ENCODE assay signal across 16 cellular contexts in the genomic region with DNA sequence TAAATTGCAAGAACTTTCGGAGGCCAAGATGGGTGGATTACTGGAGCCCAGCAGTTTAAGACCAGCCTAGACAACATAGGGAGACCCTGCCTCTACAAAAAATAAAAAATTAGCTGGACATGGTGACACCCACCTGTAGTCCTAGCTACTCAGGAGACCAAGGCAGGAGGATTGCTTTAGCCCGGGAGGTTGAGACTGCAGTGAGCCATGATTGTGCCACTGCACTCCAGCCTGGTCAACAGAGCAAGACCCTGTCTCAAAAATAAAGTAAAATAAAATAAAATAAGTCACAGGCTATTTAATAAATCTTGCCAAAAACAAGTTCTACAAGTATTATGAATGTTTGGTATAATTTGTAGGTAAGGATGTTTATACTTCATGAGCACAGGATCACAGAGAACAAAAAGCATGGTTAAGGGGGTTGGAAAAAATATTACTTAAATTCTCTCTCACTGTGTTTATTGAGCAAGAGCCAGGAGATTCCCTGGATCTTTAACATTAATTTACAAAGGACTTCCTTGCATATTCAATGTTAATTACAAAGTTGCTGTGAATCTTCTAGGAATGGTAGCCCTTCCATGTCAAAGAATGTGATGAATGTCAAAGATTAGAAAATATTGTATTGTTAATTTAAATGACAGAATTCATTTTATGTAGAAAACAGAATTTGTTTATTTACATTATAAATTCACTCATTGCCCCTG.
DNase-seq lines count a peak whose midpoint lies in the region; ATAC-seq and TF ChIP-seq lines count a peak whose summit lies in the region.
"Had no signal": no experiment of that assay in that cellular context is flagged by ENCODE, and none has a peak within 500 bp of the region (broad histone marks: within the 10 kb centered on the region; RNA-seq: fewer than 3 reads in every experiment).

No MANE protein-coding gene starts in this region.

- H3K9ac ChIP-seq in HUES64 (ENCODE audit: low read depth, low read length) (no peak overlapping the region), iPS-20b (ENCODE audit: low read depth, low read length) (no peak overlapping the region; the same call in 1 of the 2 replicates)

- in situ Hi-C loops in GM13976 (cut with MboI; ENCODE audit: low sequenced_read_pairs, unreplicated experiment): no loop called here

- H2AFZ ChIP-seq in GM23338: no peak overlapping the region

- TF ChIP-seq CTCF in GM23338 (conservative IDR thresholded peaks at IDR 0.05; ENCODE audit: low read depth in 2 of 2): no peak
- TF ChIP-seq CTCF in neutrophil (IDR thresholded peaks at IDR 0.05): no peak
- no peak for TF ChIP-seq CTCF in GM13976 (IDR thresholded peaks at IDR 0.05; ENCODE audit: borderline replicate concordance, control extremely low read depth, extremely low read depth, insufficient read depth, missing control alignments)
- no peak for TF ChIP-seq CTCF in progenitor cell of endocrine pancreas (IDR thresholded peaks at IDR 0.05; ENCODE audit: unreplicated experiment)

- H3K27ac Mint-ChIP-seq in GM23338: peak overlapping the region; percentile 88
- no peak overlapping the region for H3K27ac Mint-ChIP-seq in progenitor cell of endocrine pancreas
- H3K27ac Mint-ChIP-seq: CD4-positive, alpha-beta T cell; IgD-negative memory B cell had no signal

- H3K36me3 Mint-ChIP-seq in GM23338 (ENCODE audit: low read depth) (peaks cover 14% of the 10 kb centered on the region; the same call in 2 of the 3 replicates), progenitor cell of endocrine pancreas (ENCODE audit: insufficient read depth) (no peaks in the 10 kb centered on the region)

- H3K79me2 ChIP-seq in GM23338 (replicated peaks; ENCODE audit: insufficient read depth): no peaks in the 10 kb centered on the region

- H3K4me1 ChIP-seq in GM23338 (ENCODE audit: insufficient read depth): peaks cover 50% of the 10 kb centered on the region
- H3K4me1 ChIP-seq in HUES64 (ENCODE audit: insufficient read depth, low read length): peaks cover 36% of the 10 kb centered on the region
- H3K4me1 ChIP-seq in iPS-20b (ENCODE audit: insufficient read depth, low read length): peaks cover 22% of the 10 kb centered on the region; the same call in 1 of the 2 replicates
- H3K4me1 ChIP-seq in neutrophil (ENCODE audit: control insufficient read depth in 1 of 2, insufficient read depth in 1 of 2, low read depth in 1 of 2, low read length in 1 of 2): peaks cover 42 to 43% of the 10 kb centered on the region in 2 experiments
- H3K4me1 ChIP-seq: Caco-2 had no signal

- H3K4me3 Mint-ChIP-seq in GM23338 (no peak overlapping the region), progenitor cell of endocrine pancreas (ENCODE audit: low read depth) (no peak overlapping the region)
- H3K4me3 Mint-ChIP-seq: CD4-positive, alpha-beta T cell had no signal

- H3K36me3 ChIP-seq in GM23338 (ENCODE audit: insufficient read depth) (no peaks in the 10 kb centered on the region), HUES64 (ENCODE audit: insufficient read depth, low read length) (no peaks in the 10 kb centered on the region), iPS-20b (ENCODE audit: insufficient read depth, low read depth, low read length) (no peaks in the 10 kb centered on the region), neutrophil (no peaks in the 10 kb centered on the region)
- H3K36me3 ChIP-seq: HAP-1 had no signal

- H3F3A ChIP-seq in GM23338 (replicated peaks; ENCODE audit: low read depth): 0 out of 2 replicates have a peak, but pooled peaks cover 4% of the 10 kb centered on the region

- H3K9me3 Mint-ChIP-seq in GM23338: peaks cover 2% of the 10 kb centered on the region; the same call in 1 of the 3 replicates
- no peaks in the 10 kb centered on the region for H3K9me3 Mint-ChIP-seq in progenitor cell of endocrine pancreas (ENCODE audit: low read depth)

- no peak; the same call in 2 of the 3 replicates for ATAC-seq in GM23338
- no peak for ATAC-seq in GM18907 (IDR thresholded peaks at IDR 0.05; ENCODE audit: unreplicated experiment)
- ATAC-seq: A549, HepG2 had no signal

- H3K4me1 Mint-ChIP-seq in GM23338: peaks cover 34% of the 10 kb centered on the region
- no peaks in the 10 kb centered on the region for H3K4me1 Mint-ChIP-seq in progenitor cell of endocrine pancreas (ENCODE audit: low read depth)

- H3K27ac ChIP-seq in GM23338 (ENCODE audit: low read depth): peak overlapping the region; percentile 68
- H3K27ac ChIP-seq in HUES64 (ENCODE audit: low read depth, low read length): peak overlapping the region; percentile 43; the same call in 1 of the 2 replicates
- H3K27ac ChIP-seq in iPS-20b (ENCODE audit: low read length): peak overlapping the region; percentile 48
- H3K27ac ChIP-seq in neutrophil: peak overlapping the region; percentile 76
- H3K27ac ChIP-seq: 22Rv1, A549, C4-2B had no signal

- H3K27me3 ChIP-seq in GM23338 (ENCODE audit: insufficient read depth) (no peaks in the 10 kb centered on the region), HUES64 (ENCODE audit: insufficient read depth, low read length) (no peaks in the 10 kb centered on the region), iPS-20b (ENCODE audit: insufficient read depth, low read length) (no peaks in the 10 kb centered on the region), neutrophil (no peaks in the 10 kb centered on the region)

- H3K27me3 Mint-ChIP-seq in GM23338 (ENCODE audit: insufficient read depth, low read depth, poor library complexity) (no peaks in the 10 kb centered on the region), progenitor cell of endocrine pancreas (no peaks in the 10 kb centered on the region)
- H3K27me3 Mint-ChIP-seq: CD4-positive, alpha-beta T cell; IgD-negative memory B cell had no signal

- H3K9me2 ChIP-seq in GM23338 (ENCODE audit: insufficient read depth): no peaks in the 10 kb centered on the region

- no peak overlapping the region for H3K4me3 ChIP-seq in GM23338
- H3K4me3 ChIP-seq in HUES64 (ENCODE audit: low read length): no peak overlapping the region
- H3K4me3 ChIP-seq in iPS-20b (ENCODE audit: low read length): peak overlapping the region; percentile 8; the same call in 1 of the 2 replicates
- H3K4me3 ChIP-seq in neutrophil (ENCODE audit: low read depth in 1 of 2, low read length in 1 of 2): peak overlapping the region; percentile 1 to 22
- H3K4me3 ChIP-seq: A549, HAP-1 had no signal

- 98% methylated on average over 2 of the region's 2 CpGs for WGBS in HUES64

- peak overlapping the region; percentile 39 for H3K4me2 ChIP-seq in GM23338
- H3K4me2 ChIP-seq: A549 had no signal

- H3K9me3 ChIP-seq in HUES64 (ENCODE audit: insufficient read depth, low read depth, low read length): no peaks in the 10 kb centered on the region
- H3K9me3 ChIP-seq in iPS-20b (ENCODE audit: insufficient read depth, low read depth, low read length): no peaks in the 10 kb centered on the region
- H3K9me3 ChIP-seq in neutrophil: no peaks in the 10 kb centered on the region
- H3K9me3 ChIP-seq: A549, Caco-2, HAP-1 had no signal

- H4K20me1 ChIP-seq in GM23338 (replicated peaks; ENCODE audit: insufficient read depth): no peaks in the 10 kb centered on the region

- peak; percentile 51 for DNase-seq in GM23338 (ENCODE audit: low spot score)
- no peak for DNase-seq in GM13976 (ENCODE audit: low spot score)
- no peak for DNase-seq in progenitor cell of endocrine pancreas (ENCODE audit: low spot score, unreplicated experiment)
- DNase-seq: Caco-2; CD4-positive, alpha-beta T cell; GOT3 had no signal

TF ChIP-seq in GM23338, 12 proteins besides CTCF, POLR2A, EP300 and RAD21:
- TF ChIP-seq JUNB (IDR thresholded peaks at IDR 0.05; ENCODE audit: unreplicated experiment) (no peak), NANOG (IDR thresholded peaks at IDR 0.05; ENCODE audit: borderline replicate concordance) (peak; percentile 31; the same call in 1 of the 2 replicates), CREB1 (CRISPR knock-in tag; IDR thresholded peaks at IDR 0.05; ENCODE audit: low read depth) (no peak)

Comparison
In these comparisons a context has a peak if more than half of its experiments do, and no peak if none do; other contexts are left out.
1. H3K4me3 ChIP-seq: peak in iPS-20b (single experiment) and neutrophil (2 of 2); none in GM23338 (single experiment) and HUES64 (single experiment).
2. Peak in every context shown above with its lines, with median percentiles within 50 percentile points of each other: H3K27ac ChIP-seq.